ENCODE assay signal across 14 cellular contexts in the genomic region with DNA sequence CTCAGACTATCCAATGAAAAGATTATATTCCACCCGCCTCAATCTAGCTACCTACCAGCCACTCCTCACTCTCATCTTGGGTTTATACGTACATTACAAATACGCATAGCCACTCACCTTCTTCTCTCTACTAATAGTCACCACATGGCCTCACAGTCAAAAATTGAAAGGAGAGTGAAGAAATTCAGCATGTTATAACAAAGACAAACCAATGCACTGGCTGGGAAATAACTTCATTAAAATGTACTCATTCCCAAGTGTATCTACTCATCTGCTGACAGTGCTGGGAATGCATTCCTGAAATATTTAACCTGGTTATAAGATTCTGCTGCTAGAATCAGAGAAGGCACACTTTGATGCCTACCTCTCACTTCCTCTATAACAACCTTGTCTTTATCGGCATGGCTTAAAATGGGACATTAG. TPM values are rescaled to one million over a fixed set of nuclear protein-coding genes. Genes with fewer than 3 reads are reported as not detected.
A peak's percentile ranks its signal among the peaks of the same experiment; 100 is the strongest.
DNase-seq lines count a peak whose midpoint lies in the region; ATAC-seq, FAIRE-seq and TF ChIP-seq lines count a peak whose summit lies in the region.
"Had no signal": no experiment of that assay in that cellular context is flagged by ENCODE, and none has a peak within 500 bp of the region (broad histone marks: within the 10 kb centered on the region; RNA-seq: fewer than 3 reads in every experiment).

No MANE protein-coding gene starts in this region.

- no peak overlapping the region for H3K4me3 ChIP-seq in A549
- no peak overlapping the region for H3K4me3 ChIP-seq in lung
- no peak overlapping the region for H3K4me3 ChIP-seq in esophagus muscularis mucosa
- H3K4me3 ChIP-seq: colonic mucosa had no signal

- H3K4me1 Mint-ChIP-seq in MCF 10A (ENCODE audit: insufficient read depth, unreplicated experiment), result peaks cover 51% of the 10 kb centered on the region
- peaks cover 43% of the 10 kb centered on the region for H3K4me1 Mint-ChIP-seq in osteocyte (ENCODE audit: unreplicated experiment)

- CTCF ChIA-PET in A549 (lab: Yijun Ruan, JAX) (no interaction called here), MCF 10A (lab: Yijun Ruan, JAX) (no interaction called here)

- no peak overlapping the region for H3K4me3 Mint-ChIP-seq in MCF 10A (ENCODE audit: unreplicated experiment)
- no peak overlapping the region for H3K4me3 Mint-ChIP-seq in osteocyte (ENCODE audit: unreplicated experiment)
- H3K4me3 Mint-ChIP-seq: activated CD8-positive, alpha-beta memory T cell treated with anti-CD3 and anti-CD28 coated beads, Interleukin-2, amount 10 ng/mL, durations not matched to agents 7 days and 5 days; type B pancreatic cell had no signal

- peaks cover 59% of the 10 kb centered on the region for H3K4me1 ChIP-seq in A549
- H3K4me1 ChIP-seq in lung (ENCODE audit: control insufficient read depth in 2 of 2, insufficient read depth in 2 of 2, low read length in 2 of 2), result peaks cover 4 to 24% of the 10 kb centered on the region in 2 donors
- peaks cover 44 to 90% (median 84%) of the 10 kb centered on the region in 4 donors for H3K4me1 ChIP-seq in esophagus muscularis mucosa

- TF ChIP-seq POLR2A in A549 (IDR thresholded peaks at IDR 0.05; ENCODE audit: low read length), result no peak
- no peak for TF ChIP-seq POLR2A in esophagus muscularis mucosa (IDR thresholded peaks at IDR 0.05; ENCODE audit: low read depth)

- TF ChIP-seq RAD21 in A549 (conservative IDR thresholded peaks at IDR 0.05 in 1 of 2, IDR thresholded peaks at IDR 0.05 in 1 of 2), result no peak

- H3K27ac Mint-ChIP-seq in MCF 10A (ENCODE audit: low read depth, unreplicated experiment) (peak overlapping the region; percentile 47), osteocyte (ENCODE audit: unreplicated experiment) (no peak overlapping the region)
- H3K27ac Mint-ChIP-seq: activated CD8-positive, alpha-beta memory T cell treated with anti-CD3 and anti-CD28 coated beads, Interleukin-2, amount 10 ng/mL, durations not matched to agents 7 days and 5 days had no signal

- H3K9me3 Mint-ChIP-seq in MCF 10A (ENCODE audit: unreplicated experiment), result no peaks in the 10 kb centered on the region
- H3K9me3 Mint-ChIP-seq in osteocyte (ENCODE audit: unreplicated experiment), result no peaks in the 10 kb centered on the region
- H3K9me3 Mint-ChIP-seq: type B pancreatic cell had no signal

- peak overlapping the region; percentile 66; the same call in 2 of the 3 replicates for H3K4me2 ChIP-seq in A549

- WGBS in A549 (ENCODE audit: missing lambda C conversion rate), result 87% methylated on average over 4 of the region's 4 CpGs
- WGBS in lung, 2 donors, result 70 to 89% methylated on average over 4 of the region's 4 CpGs
- WGBS in esophagus muscularis mucosa, result 80% methylated on average over 4 of the region's 4 CpGs

- H3K9me3 ChIP-seq in A549 (no peaks in the 10 kb centered on the region), lung (ENCODE audit: control insufficient read depth in 2 of 2, insufficient read depth in 1 of 2, low read length in 1 of 2) (no peaks in the 10 kb centered on the region), esophagus muscularis mucosa (no peaks in the 10 kb centered on the region)
- H3K9me3 ChIP-seq: colonic mucosa had no signal

- TF ChIP-seq CTCF in A549 (IDR thresholded peaks at IDR 0.05), result no peak
- no peak for TF ChIP-seq CTCF in MCF 10A (IDR thresholded peaks at IDR 0.05; ENCODE audit: unreplicated experiment)
- no peak for TF ChIP-seq CTCF in lung (IDR thresholded peaks at IDR 0.05; ENCODE audit: control extremely low read depth, extremely low read depth)
- no peak for TF ChIP-seq CTCF in esophagus muscularis mucosa (IDR thresholded peaks at IDR 0.05)
- no peak for TF ChIP-seq CTCF in osteocyte (IDR thresholded peaks at IDR 0.05)

- POLR2A ChIA-PET in A549 (lab: Yijun Ruan, JAX) (no interaction called here), MCF 10A (lab: Yijun Ruan, JAX) (no interaction called here)

- FAIRE-seq in A549 (lab: Jason Lieb, UNC), result no peak

- H3K36me3 Mint-ChIP-seq in MCF 10A (ENCODE audit: insufficient read depth, unreplicated experiment) (peaks cover 17% of the 10 kb centered on the region), osteocyte (ENCODE audit: unreplicated experiment) (peaks cover 6% of the 10 kb centered on the region)

- no peaks in the 10 kb centered on the region for H3K27me3 ChIP-seq in lung (ENCODE audit: control insufficient read depth, insufficient read depth)
- H3K27me3 ChIP-seq in esophagus muscularis mucosa, result no peaks in the 10 kb centered on the region
- H3K27me3 ChIP-seq: colonic mucosa had no signal

- H3K36me3 ChIP-seq in lung (ENCODE audit: control insufficient read depth in 2 of 2, insufficient read depth in 2 of 2, low read length in 2 of 2) (no peaks in the 10 kb centered on the region), esophagus muscularis mucosa (no peaks in the 10 kb centered on the region)
- H3K36me3 ChIP-seq: colonic mucosa had no signal

- ATAC-seq in A549 (no peak), lung (ENCODE audit: insufficient read depth, low FRiP score) (peak; percentile 15)
- ATAC-seq: activated CD8-positive, alpha-beta memory T cell treated with anti-CD3 and anti-CD28 coated beads, Interleukin-2, amount 10 ng/mL, durations not matched to agents 7 days and 5 days had no signal

- TF ChIP-seq EP300 in A549 (IDR thresholded peaks at IDR 0.05) (no peak), esophagus muscularis mucosa (IDR thresholded peaks at IDR 0.05) (no peak)

- H3K27me3 Mint-ChIP-seq in MCF 10A (ENCODE audit: insufficient read depth, unreplicated experiment) (no peaks in the 10 kb centered on the region), osteocyte (ENCODE audit: unreplicated experiment) (no peaks in the 10 kb centered on the region)
- H3K27me3 Mint-ChIP-seq: activated CD8-positive, alpha-beta memory T cell treated with anti-CD3 and anti-CD28 coated beads, Interleukin-2, amount 10 ng/mL, durations not matched to agents 7 days and 5 days; type B pancreatic cell had no signal

- DNase-seq in A549 (ENCODE audit: low read depth in 1 of 2, low spot score in 1 of 2) (no peak), HT1080 (ENCODE audit: low read depth) (peak; percentile 7), MCF 10A (ENCODE audit: unreplicated experiment) (no peak), lung (ENCODE audit: low spot score) (no peak), esophagus muscularis mucosa (ENCODE audit: extremely low spot score) (no peak), osteocyte (ENCODE audit: extremely low spot score, unreplicated experiment) (no peak), UCSD-AML1 (lab: John Stamatoyannopoulos, UW; ENCODE audit: unreplicated experiment) (no peak), NCI-H2171 (lab: John Stamatoyannopoulos, UW) (no peak)
- DNase-seq: activated CD8-positive, alpha-beta memory T cell treated with anti-CD3 and anti-CD28 coated beads, Interleukin-2, amount 10 ng/mL, durations not matched to agents 7 days and 5 days; colonic mucosa; DMS79; NCI-H1930; SHP77 had no signal

- intact Hi-C loops in MCF 10A (cut with micrococcal nuclease) (no loop called here), esophagus muscularis mucosa (cut with DNase I) (loop anchor here (10.0 kb wide), 1 partner anchor 161 kb away; no protein-coding TSS in a partner anchor)

- BruUV-seq in MCF 10A (replicated peaks; lab: Mats Ljungman, UMichigan), result no TSS peak

- H3K27ac ChIP-seq in A549, result peak overlapping the region in 1 of 2 experiments; percentile 46; a peak in 1 of 6 replicates
- no peak overlapping the region for H3K27ac ChIP-seq in lung (ENCODE audit: low read depth in 1 of 2, low read length in 1 of 2)
- H3K27ac ChIP-seq in esophagus muscularis mucosa (replicated peaks in 1 of 4), result peak overlapping the region in 1 of 4 donors; percentile 51
- H3K27ac ChIP-seq: colonic mucosa had no signal

TF ChIP-seq in A549, 52 proteins besides CTCF, POLR2A, EP300 and RAD21 (continues in another document):
- no peak for TF ChIP-seq NFE2L2 (conservative IDR thresholded peaks at IDR 0.05; ENCODE audit: low read length)
- TF ChIP-seq, protein P1, sequence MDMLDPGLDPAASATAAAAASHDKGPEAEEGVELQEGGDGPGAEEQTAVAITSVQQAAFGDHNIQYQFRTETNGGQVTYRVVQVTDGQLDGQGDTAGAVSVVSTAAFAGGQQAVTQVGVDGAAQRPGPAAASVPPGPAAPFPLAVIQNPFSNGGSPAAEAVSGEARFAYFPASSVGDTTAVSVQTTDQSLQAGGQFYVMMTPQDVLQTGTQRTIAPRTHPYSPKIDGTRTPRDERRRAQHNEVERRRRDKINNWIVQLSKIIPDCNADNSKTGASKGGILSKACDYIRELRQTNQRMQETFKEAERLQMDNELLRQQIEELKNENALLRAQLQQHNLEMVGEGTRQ (IDR thresholded peaks at IDR 0.05), result no peak
- TF ChIP-seq, protein P2, sequence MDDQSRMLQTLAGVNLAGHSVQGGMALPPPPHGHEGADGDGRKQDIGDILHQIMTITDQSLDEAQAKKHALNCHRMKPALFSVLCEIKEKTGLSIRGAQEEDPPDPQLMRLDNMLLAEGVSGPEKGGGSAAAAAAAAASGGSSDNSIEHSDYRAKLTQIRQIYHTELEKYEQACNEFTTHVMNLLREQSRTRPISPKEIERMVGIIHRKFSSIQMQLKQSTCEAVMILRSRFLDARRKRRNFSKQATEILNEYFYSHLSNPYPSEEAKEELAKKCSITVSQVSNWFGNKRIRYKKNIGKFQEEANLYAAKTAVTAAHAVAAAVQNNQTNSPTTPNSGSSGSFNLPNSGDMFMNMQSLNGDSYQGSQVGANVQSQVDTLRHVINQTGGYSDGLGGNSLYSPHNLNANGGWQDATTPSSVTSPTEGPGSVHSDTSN (IDR thresholded peaks at IDR 0.05), result no peak
- no peak for TF ChIP-seq MAZ (IDR thresholded peaks at IDR 0.05; ENCODE audit: borderline replicate concordance, low read depth, low read length)
- TF ChIP-seq EHMT2 (IDR thresholded peaks at IDR 0.05; ENCODE audit: low read depth), result no peak
- no peak for TF ChIP-seq RARB (CRISPR knock-in tag; IDR thresholded peaks at IDR 0.05)

RNA-seq across cellular contexts. Expression of a gene that starts 6.5 kb away (rescaled TPM):
- 21.4 and 24.9 TPM in 2 replicates for polyA plus RNA-seq in A549 (2011; rRNA removed)
- 3.5 and 4.4 TPM in 2 replicates for polyA plus RNA-seq in A549 (2012; cell fraction: cytosol; rRNA removed)
- 2.9 and 5.3 TPM in 2 replicates for polyA plus RNA-seq in A549 (2012; cell fraction: nucleus; rRNA removed)
- 14.8 to 17.1 TPM (median 16.0 TPM) in 3 replicates for polyA plus RNA-seq in A549 (2017; fragmentation: RNase III; extraction: RNeasy Plus Mini Kit Qiagen cat#74134 plus additional on column Dnase treatment)
- polyA minus RNA-seq in A549 (2011; rRNA and poly(A)+ RNA removed), result 31.5 and 32.7 TPM in 2 replicates
- total RNA-seq in HT1080 (2014; rRNA removed; shearing (Covaris generic)), result 32.4 and 35.3 TPM in 2 replicates
- polyA plus RNA-seq in HT1080 (2015; cell fraction: cytosol; rRNA removed), result 20.2 and 27.9 TPM in 2 replicates
- polyA plus RNA-seq in HT1080 (2015; cell fraction: nucleus; rRNA removed), result 31.9 and 39.7 TPM in 2 replicates
- total RNA-seq in MCF 10A (2022), result 43.5 and 46.2 TPM in 2 replicates
- 100 to 1,000 TPM in 1 of 2 donors, 10 to 100 TPM in 1; 47.8 to 121 TPM for total RNA-seq in lung
- polyA plus RNA-seq in lung, result 10 to 100 TPM; 12.2 to 23.1 TPM
- 10 to 100 TPM; 44.8 to 64.8 (median 45.2) TPM for total RNA-seq in esophagus muscularis mucosa
- 54.7 and 57.4 TPM in 2 replicates for total RNA-seq in osteocyte
